8 cellular contexts compared by ENCODE assay signal in genomic region chr2:58240938-58241755, GRCh38. TPM values are rescaled to one million over a fixed set of nuclear protein-coding genes. Genes with fewer than 3 reads are reported as not detected.
DNase-seq lines count a peak whose midpoint lies in the region; ATAC-seq and TF ChIP-seq lines count a peak whose summit lies in the region.

Gene FANCL, minus strand, starts transcription at chr2:58241325. Its CDS starts 12 bp downstream, at chr2:58241313.

- no peaks in the 10 kb centered on the region for H3K36me3 Mint-ChIP-seq in immature natural killer cell

- peaks cover 0 to 8% (median 2%) of the 10 kb centered on the region in 3 donors for H3K27me3 Mint-ChIP-seq in immature natural killer cell (ENCODE audit: low read depth in 3 of 3)

- peak within 1 kb of the TSS; percentile 91 for H3K4me2 ChIP-seq in smooth muscle cell

- H3F3A ChIP-seq in smooth muscle cell (ENCODE audit: low read depth): no peaks in the 10 kb centered on the region

- peak within 1 kb of the TSS; percentile 78 to 92 (median 88) for H3K27ac Mint-ChIP-seq in immature natural killer cell

- TF ChIP-seq CTCF in WI38 (IDR thresholded peaks at IDR 0.05; ENCODE audit: low read depth, low read length): no peak
- TF ChIP-seq CTCF in cardiac fibroblast (IDR thresholded peaks at IDR 0.05; ENCODE audit: low read depth, low read length): no peak
- no peak for TF ChIP-seq CTCF in smooth muscle cell (IDR thresholded peaks at IDR 0.05; ENCODE audit: borderline replicate concordance, insufficient read depth, poor library complexity, severe bottlenecking)

- H3K4me1 Mint-ChIP-seq in immature natural killer cell: peaks cover 20 to 53% of the 10 kb centered on the region in 2 donors

- no peaks in the 10 kb centered on the region for H3K27me3 ChIP-seq in smooth muscle cell (ENCODE audit: low read depth)

- H3K4me3 Mint-ChIP-seq in immature natural killer cell: peak within 1 kb of the TSS; percentile 93 to 97 (median 95)

- H3K27ac ChIP-seq in smooth muscle cell (ENCODE audit: low read depth): peak within 1 kb of the TSS; percentile 55

- no peaks in the 10 kb centered on the region for H3K9me3 ChIP-seq in smooth muscle cell (replicated peaks; ENCODE audit: low read depth)

- H4K20me1 ChIP-seq in smooth muscle cell (ENCODE audit: low read depth): no peaks in the 10 kb centered on the region

- H3K4me3 ChIP-seq in WI38 (ENCODE audit: low read depth, low read length) (peak within 1 kb of the TSS; percentile 90), cardiac fibroblast (replicated peaks in 1 of 2; ENCODE audit: low read depth in 2 of 2, low read length in 2 of 2) (peak within 1 kb of the TSS; percentile 78 to 95), smooth muscle cell (peak within 1 kb of the TSS; percentile 86)

- H3K9ac ChIP-seq in smooth muscle cell (ENCODE audit: low read depth): peak within 1 kb of the TSS; percentile 67

- peaks cover 46% of the 10 kb centered on the region for H3K79me2 ChIP-seq in smooth muscle cell (ENCODE audit: low read depth)

- H3K4me1 ChIP-seq in smooth muscle cell (ENCODE audit: low read depth): peaks cover 27% of the 10 kb centered on the region

- 3% methylated on average over 52 of the region's 54 CpGs for WGBS in smooth muscle cell (ENCODE audit: low lambda C conversion rate)

- H2AFZ ChIP-seq in smooth muscle cell (ENCODE audit: low read depth): peak within 1 kb of the TSS; percentile 95

- DNase-seq in AG08396 (ENCODE audit: low spot score): peak; percentile 97
- DNase-seq in NCI-H2227 (lab: John Stamatoyannopoulos, UW; ENCODE audit: unreplicated experiment): peak; percentile 97
- peak; percentile 85 to 87 for DNase-seq in cardiac fibroblast (ENCODE audit: low read depth in 2 of 2)
- DNase-seq in immature natural killer cell: peak; percentile 54 to 78 (median 69)
- peak; percentile 61 for DNase-seq in smooth muscle cell (lab: John Stamatoyannopoulos, UW; ENCODE audit: unreplicated experiment)

- no peaks in the 10 kb centered on the region for H3K36me3 ChIP-seq in smooth muscle cell (ENCODE audit: low read depth)

- peak; percentile 77 for ATAC-seq in GM18909 (IDR thresholded peaks at IDR 0.05; ENCODE audit: poor library complexity, unreplicated experiment)
- peak; percentile 70 for ATAC-seq in HG03159 (IDR thresholded peaks at IDR 0.05; ENCODE audit: unreplicated experiment)

- H3K9me3 Mint-ChIP-seq in immature natural killer cell: no peaks in the 10 kb centered on the region

RNA-seq across cellular contexts. Expression of gene FANCL, which starts in this region (rescaled TPM):
- polyA plus RNA-seq in immature natural killer cell: 1 to 10 TPM; 4.9 to 8.7 (median 5.4) TPM
- 25.9 and 27.5 TPM in 2 replicates for total RNA-seq in smooth muscle cell
- 14.3 and 17.2 TPM in 2 replicates for polyA plus RNA-seq in smooth muscle cell

Comparison
In these comparisons a context has a peak if more than half of its experiments do, and no peak if none do; other contexts are left out.
1. Peak in every context shown above with its lines: DNase-seq, ATAC-seq, H3K4me3 ChIP-seq and H3K27ac ChIP-seq.